In genomic region chr17:65294184-65294719, GRCh38 we compare ENCODE assay signal across 8 cellular contexts.
DNase-seq lines count a peak whose midpoint lies in the region; ATAC-seq and TF ChIP-seq lines count a peak whose summit lies in the region.

No MANE protein-coding gene starts in this region.

- peaks cover 13% of the 10 kb centered on the region for H3K27me3 Mint-ChIP-seq in memory B cell

- no peaks in the 10 kb centered on the region for H3K9me3 Mint-ChIP-seq in memory B cell

- TF ChIP-seq CTCF in GM06990 (IDR thresholded peaks at IDR 0.05; ENCODE audit: insufficient read depth, low read length, poor library complexity, severe bottlenecking) = peak; percentile 88

- no peak overlapping the region for H3K4me3 Mint-ChIP-seq in memory B cell

- no peaks in the 10 kb centered on the region for H3K36me3 ChIP-seq in GM06990 (ENCODE audit: control insufficient read depth, insufficient read depth, low read length)

- ATAC-seq in HG03159 (IDR thresholded peaks at IDR 0.05; ENCODE audit: unreplicated experiment) = peak; percentile 71
- ATAC-seq in memory B cell (ENCODE audit: low read depth) = peak; percentile 51
- no peak for ATAC-seq in HG02763 (IDR thresholded peaks at IDR 0.05; ENCODE audit: unreplicated experiment)

- H3K36me3 Mint-ChIP-seq in memory B cell = no peaks in the 10 kb centered on the region

- H3K27ac Mint-ChIP-seq in memory B cell = no peak overlapping the region

- H3K27me3 ChIP-seq in GM06990 (replicated peaks; ENCODE audit: control insufficient read depth, insufficient read depth, low read length) = no peaks in the 10 kb centered on the region

- DNase-seq in GM06990 (ENCODE audit: extremely low read depth, insufficient read length) = peak; percentile 15
- DNase-seq in NCI-H510A treated with DMSO at 0.1 percent for 48 hours (lab: John Stamatoyannopoulos, UW) = peak; percentile 49
- DNase-seq in activated CD4-positive, alpha-beta T cell treated with anti-CD3 and anti-CD28 coated beads, Interleukin-2, amount 50 U/mL, for 48 hours = peak; percentile 64 to 69
- DNase-seq in effector CD4-positive, alpha-beta T cell = peak; percentile 36
- DNase-seq in memory B cell (ENCODE audit: low spot score in 2 of 2) = peak; percentile 5 to 21
- peak; percentile 21 for DNase-seq in stimulated activated CD8-positive, alpha-beta memory T cell treated with anti-CD3 and anti-CD28 coated beads, Interleukin-12 subunit alpha, Interleukin-12 subunit beta, amount 100 ng/mL, for 4 hours (ENCODE audit: low read depth)

- H3K4me3 ChIP-seq in GM06990 (replicated peaks; ENCODE audit: low read depth, low read length) = no peak overlapping the region

- H3K4me1 Mint-ChIP-seq in memory B cell = peaks cover 3% of the 10 kb centered on the region

Comparison
In these comparisons a context has a peak if more than half of its experiments do, and no peak if none do; other contexts are left out.
1. DNase-seq: peak in every context shown above with its lines; median percentile 66 in activated CD4-positive, alpha-beta T cell treated with anti-CD3 and anti-CD28 coated beads, Interleukin-2, amount 50 U/mL, for 48 hours; 49 in NCI-H510A treated with DMSO at 0.1 percent for 48 hours; 36 in effector CD4-positive, alpha-beta T cell; 21 in stimulated activated CD8-positive, alpha-beta memory T cell treated with anti-CD3 and anti-CD28 coated beads, Interleukin-12 subunit alpha, Interleukin-12 subunit beta, amount 100 ng/mL, for 4 hours; 15 in GM06990; 13 in memory B cell.